1 cellular context compared by ENCODE assay signal in the genomic region with DNA sequence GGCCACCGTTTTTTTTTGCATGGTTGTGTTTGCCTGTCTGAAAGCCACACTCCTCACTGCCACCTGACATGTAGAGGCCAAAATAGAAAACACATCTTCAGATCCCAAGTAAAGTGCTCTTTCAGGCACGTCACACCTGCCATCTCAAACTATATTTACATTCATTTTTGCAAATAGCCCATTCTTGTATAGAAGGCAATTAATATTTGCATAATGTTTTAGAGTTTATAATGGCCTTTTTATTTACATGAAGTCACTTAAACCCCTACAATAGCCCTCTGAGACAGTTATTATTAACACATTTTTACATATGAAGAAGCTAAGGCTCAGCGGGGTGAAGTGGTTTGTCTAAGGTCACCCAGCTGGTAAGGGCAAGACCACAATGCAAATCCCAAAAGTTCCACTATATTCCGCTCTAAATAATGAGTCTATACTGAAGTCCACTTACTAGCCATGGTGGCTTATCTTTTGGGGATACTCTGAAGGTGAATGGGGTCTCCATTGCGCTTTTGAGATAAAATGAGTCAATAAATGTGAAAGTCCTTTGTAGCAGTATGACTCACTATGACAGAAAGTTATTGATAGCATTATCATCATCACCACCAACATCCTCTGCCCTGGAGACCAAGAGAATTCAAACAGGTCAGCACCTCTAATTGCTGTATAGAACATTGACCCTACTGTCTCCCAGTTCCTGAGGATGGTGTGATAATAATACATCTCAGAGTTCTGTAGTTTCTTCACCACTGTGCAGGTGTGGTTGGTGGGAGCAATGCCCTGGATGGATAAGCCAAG.
TF ChIP-seq lines count a peak whose summit lies in the region.

No MANE protein-coding gene starts in this region.

TF ChIP-seq in GM12878, 131 proteins besides CTCF, POLR2A, EP300 and RAD21 (continued from another document):
- TF ChIP-seq, protein P1, sequence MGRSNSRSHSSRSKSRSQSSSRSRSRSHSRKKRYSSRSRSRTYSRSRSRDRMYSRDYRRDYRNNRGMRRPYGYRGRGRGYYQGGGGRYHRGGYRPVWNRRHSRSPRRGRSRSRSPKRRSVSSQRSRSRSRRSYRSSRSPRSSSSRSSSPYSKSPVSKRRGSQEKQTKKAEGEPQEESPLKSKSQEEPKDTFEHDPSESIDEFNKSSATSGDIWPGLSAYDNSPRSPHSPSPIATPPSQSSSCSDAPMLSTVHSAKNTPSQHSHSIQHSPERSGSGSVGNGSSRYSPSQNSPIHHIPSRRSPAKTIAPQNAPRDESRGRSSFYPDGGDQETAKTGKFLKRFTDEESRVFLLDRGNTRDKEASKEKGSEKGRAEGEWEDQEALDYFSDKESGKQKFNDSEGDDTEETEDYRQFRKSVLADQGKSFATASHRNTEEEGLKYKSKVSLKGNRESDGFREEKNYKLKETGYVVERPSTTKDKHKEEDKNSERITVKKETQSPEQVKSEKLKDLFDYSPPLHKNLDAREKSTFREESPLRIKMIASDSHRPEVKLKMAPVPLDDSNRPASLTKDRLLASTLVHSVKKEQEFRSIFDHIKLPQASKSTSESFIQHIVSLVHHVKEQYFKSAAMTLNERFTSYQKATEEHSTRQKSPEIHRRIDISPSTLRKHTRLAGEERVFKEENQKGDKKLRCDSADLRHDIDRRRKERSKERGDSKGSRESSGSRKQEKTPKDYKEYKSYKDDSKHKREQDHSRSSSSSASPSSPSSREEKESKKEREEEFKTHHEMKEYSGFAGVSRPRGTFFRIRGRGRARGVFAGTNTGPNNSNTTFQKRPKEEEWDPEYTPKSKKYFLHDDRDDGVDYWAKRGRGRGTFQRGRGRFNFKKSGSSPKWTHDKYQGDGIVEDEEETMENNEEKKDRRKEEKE (IDR thresholded peaks at IDR 0.05): no peak
- TF ChIP-seq POU2F2 (IDR thresholded peaks at IDR 0.05; ENCODE audit: borderline replicate concordance, low read depth, low read length) (no peak), SIN3A (IDR thresholded peaks at IDR 0.05; ENCODE audit: low read depth, low read length) (no peak), EED (IDR thresholded peaks at IDR 0.05; ENCODE audit: low read depth) (0 out of 2 replicates have a peak, but pooled peaks have one; percentile 40), NFXL1 (IDR thresholded peaks at IDR 0.05; ENCODE audit: borderline replicate concordance) (no peak), EGR1 (IDR thresholded peaks at IDR 0.05; ENCODE audit: borderline replicate concordance in 1 of 2, low read depth in 2 of 2, low read length in 2 of 2) (no peak), JUNB (IDR thresholded peaks at IDR 0.05) (peak; percentile 86), IRF4 (IDR thresholded peaks at IDR 0.05; ENCODE audit: low read depth, low read length) (0 out of 2 replicates have a peak, but pooled peaks have one; percentile 34), ZNF24 (IDR thresholded peaks at IDR 0.05) (no peak)
- TF ChIP-seq, protein P2, sequence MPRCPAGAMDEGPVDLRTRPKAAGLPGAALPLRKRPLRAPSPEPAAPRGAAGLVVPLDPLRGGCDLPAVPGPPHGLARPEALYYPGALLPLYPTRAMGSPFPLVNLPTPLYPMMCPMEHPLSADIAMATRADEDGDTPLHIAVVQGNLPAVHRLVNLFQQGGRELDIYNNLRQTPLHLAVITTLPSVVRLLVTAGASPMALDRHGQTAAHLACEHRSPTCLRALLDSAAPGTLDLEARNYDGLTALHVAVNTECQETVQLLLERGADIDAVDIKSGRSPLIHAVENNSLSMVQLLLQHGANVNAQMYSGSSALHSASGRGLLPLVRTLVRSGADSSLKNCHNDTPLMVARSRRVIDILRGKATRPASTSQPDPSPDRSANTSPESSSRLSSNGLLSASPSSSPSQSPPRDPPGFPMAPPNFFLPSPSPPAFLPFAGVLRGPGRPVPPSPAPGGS (IDR thresholded peaks at IDR 0.05; ENCODE audit: borderline replicate concordance, insufficient read depth, low read depth, low read length, poor library complexity, severe bottlenecking): no peak
